In the genomic region with DNA sequence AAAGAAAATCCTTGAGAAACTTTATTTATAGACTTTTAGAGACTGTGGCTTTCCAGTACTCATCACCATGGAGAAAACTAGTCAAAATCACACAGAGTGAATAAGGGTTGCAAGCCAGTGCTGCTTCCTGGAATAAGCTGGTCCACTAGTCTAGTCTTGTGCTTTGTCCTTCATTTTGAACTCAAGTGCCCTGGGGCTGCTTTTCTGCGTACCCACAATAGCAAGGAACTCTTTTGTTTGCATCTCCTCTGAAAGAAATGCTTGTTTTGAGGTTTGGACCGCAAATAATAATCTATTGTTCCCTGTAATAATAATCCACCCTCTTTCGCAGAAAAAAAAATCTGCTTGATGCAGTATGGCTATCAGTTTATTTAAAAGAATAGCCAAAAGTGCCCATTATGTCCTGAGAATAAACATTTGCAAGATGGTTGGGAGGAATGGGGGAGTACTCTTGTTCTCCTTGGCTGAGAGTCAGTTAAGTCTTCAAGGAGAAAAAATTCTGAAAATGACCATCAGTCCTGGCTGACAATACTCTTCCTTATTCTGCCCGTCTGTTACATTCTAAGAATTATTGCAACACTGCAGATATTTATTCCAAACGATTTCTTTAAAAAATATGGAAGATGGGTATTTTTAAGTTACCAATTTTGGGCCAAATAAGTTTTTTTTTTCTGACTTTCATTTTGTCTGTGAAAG, we compare ENCODE assay signal across 10 cellular contexts. TPM values are rescaled to one million over a fixed set of nuclear protein-coding genes. Genes with fewer than 3 reads are reported as not detected.
DNase-seq lines count a peak whose midpoint lies in the region; ATAC-seq lines count a peak whose summit lies in the region.
"Had no signal": no experiment of that assay in that cellular context is flagged by ENCODE, and none has a peak within 500 bp of the region (broad histone marks: within the 10 kb centered on the region; RNA-seq: fewer than 3 reads in every experiment).

No MANE protein-coding gene starts in this region.

- intact Hi-C loops in head of caudate nucleus (cut with DNase I) (no loop called here), sciatic nerve (cut with DNase I) (no loop called here)

- peak; percentile 95 for ATAC-seq in sciatic nerve

- DNase-seq in M059J (ENCODE audit: low read depth) (peak; percentile 25), anterior cingulate cortex (lab: John Stamatoyannopoulos, UW) (peak in 36 of 58 donors; percentile 3 to 89 (median 30)), head of caudate nucleus (peak in 37 of 42 donors; percentile 18 to 88 (median 64)), sciatic nerve (ENCODE audit: low spot score) (no peak), RKO (ENCODE audit: low spot score) (no peak), GDM1 (lab: John Stamatoyannopoulos, UW) (no peak)
- DNase-seq in activated naive CD4-positive, alpha-beta T cell treated with anti-CD3 and anti-CD28 coated beads, Interleukin-2, amount 50 U/mL, for 16 hours, result no peak
- DNase-seq: COR-L47, NCI-H2029, spleen had no signal

RNA-seq across cellular contexts. Expression of gene MPZL1, which starts 41.9 kb away (rescaled TPM):
- total RNA-seq in M059J (2014; rRNA removed; shearing (Covaris generic)), result 79.3 and 110 TPM in 2 replicates
- 102 TPM for total RNA-seq in sciatic nerve

Comparison
In these comparisons a context has a peak if more than half of its experiments do, and no peak if none do; other contexts are left out.
1. DNase-seq: peak in M059J (single experiment), anterior cingulate cortex (36 of 58) and head of caudate nucleus (37 of 42); none in sciatic nerve (single experiment), activated naive CD4-positive, alpha-beta T cell treated with anti-CD3 and anti-CD28 coated beads, Interleukin-2, amount 50 U/mL, for 16 hours (single experiment), RKO (single experiment) and GDM1 (single experiment).